In genomic region chr19:8659905-8660304, GRCh38 we compare ENCODE assay signal across 19 cellular contexts. TPM values are rescaled to one million over a fixed set of nuclear protein-coding genes. Genes with fewer than 3 reads are reported as not detected.
DNase-seq lines count a peak whose midpoint lies in the region; ATAC-seq, FAIRE-seq and TF ChIP-seq lines count a peak whose summit lies in the region.
"Had no signal": no experiment of that assay in that cellular context is flagged by ENCODE, and none has a peak within 500 bp of the region (broad histone marks: within the 10 kb centered on the region; RNA-seq: fewer than 3 reads in every experiment).

No MANE protein-coding gene starts in this region.

- H3K36me3 ChIP-seq in HepG2 (replicated peaks in 1 of 2; ENCODE audit: control insufficient read depth in 1 of 2, insufficient read depth in 2 of 2, low read length in 2 of 2) (no peaks in the 10 kb centered on the region), right lobe of liver (no peaks in the 10 kb centered on the region), K562 (ENCODE audit: control insufficient read depth, insufficient read depth, low read length) (no peaks in the 10 kb centered on the region), neuronal stem cell (replicated peaks in 1 of 2; ENCODE audit: control insufficient read depth in 2 of 2, insufficient read depth in 2 of 2, low read length in 2 of 2) (no peaks in the 10 kb centered on the region)
- H3K36me3 ChIP-seq: BLaER1 treated with 17β-estradiol and CSF1 and Interleukin-3, amounts not matched to agents 10 nM and 100 nM had no signal

- H3K79me1 ChIP-seq in neuronal stem cell (ENCODE audit: low read depth, low read length) = peaks cover 1% of the 10 kb centered on the region

- FAIRE-seq in HepG2 (lab: Jason Lieb, UNC) (no peak), K562 (lab: Jason Lieb, UNC) (no peak)
- FAIRE-seq: GM18507 had no signal

- H3K27ac ChIP-seq in HepG2 (ENCODE audit: extremely low read length, insufficient read depth, low read length) = no peak overlapping the region
- H3K27ac ChIP-seq in right lobe of liver = no peak overlapping the region
- H3K27ac ChIP-seq in K562 (ENCODE audit: extremely low read depth, low read depth, low read length) = no peak overlapping the region
- no peak overlapping the region for H3K27ac ChIP-seq in neuronal stem cell (replicated peaks; ENCODE audit: low read length)
- H3K27ac ChIP-seq: BLaER1 treated with 17β-estradiol and CSF1 and Interleukin-3, amounts not matched to agents 10 nM and 100 nM had no signal

- CTCF ChIA-PET in HepG2 (lab: Yijun Ruan, JAX; ENCODE audit: low intra/inter-chr PET ratio, low total read pairs) = no interaction called here
- CTCF ChIA-PET in K562 (lab: Yijun Ruan, JAX; ENCODE audit: low intra/inter-chr PET ratio) = no interaction called here

- 22% methylated on average over 6 of the region's 7 CpGs for WGBS in HepG2 (ENCODE audit: low lambda C conversion rate)
- WGBS in right lobe of liver (ENCODE audit: insufficient coverage, low coverage, low lambda C conversion rate, missing lambda C conversion rate) = no CpG with 5 or more reads among the region's 7 CpGs
- 14% methylated on average over 7 of the region's 7 CpGs for WGBS in K562 (ENCODE audit: insufficient coverage, low coverage, missing lambda C conversion rate)
- WGBS in neuronal stem cell (ENCODE audit: extremely low coverage in 2 of 2, insufficient read length in 2 of 2, insufficient replicate concordance in 1 of 2), 2 donors = no CpG with 5 or more reads among the region's 7 CpGs

- H3K9ac ChIP-seq in HepG2 (ENCODE audit: insufficient read depth, low read depth, low read length) (no peak overlapping the region), K562 (ENCODE audit: insufficient read depth in 1 of 2, low read depth in 2 of 2, low read length in 2 of 2) (no peak overlapping the region), neuronal stem cell (ENCODE audit: low read depth, low read length, poor library complexity) (peak overlapping the region; percentile 74)
- H3K9ac ChIP-seq: BLaER1 treated with 17β-estradiol and CSF1 and Interleukin-3, amounts not matched to agents 10 nM and 100 nM had no signal

- H3K4me3 ChIP-seq in HepG2 (replicated peaks in 1 of 3; ENCODE audit: insufficient read depth in 1 of 3, low read depth in 2 of 3, low read length in 3 of 3) = no peak overlapping the region
- H3K4me3 ChIP-seq in right lobe of liver = no peak overlapping the region
- H3K4me3 ChIP-seq in K562 = no peak overlapping the region
- H3K4me3 ChIP-seq in neuronal stem cell (ENCODE audit: low read length in 2 of 2) = no peak overlapping the region
- H3K4me3 ChIP-seq: BLaER1 treated with 17β-estradiol and CSF1 and Interleukin-3, amounts not matched to agents 10 nM and 100 nM; GM23338 had no signal

- TF ChIP-seq EP300 in HepG2 (IDR thresholded peaks at IDR 0.05; ENCODE audit: low read depth in 2 of 2, low read length in 2 of 2) = no peak
- TF ChIP-seq EP300 in HepG2 (CRISPR knock-in tag; IDR thresholded peaks at IDR 0.05; ENCODE audit: borderline replicate concordance) = no peak
- TF ChIP-seq EP300 in K562 (IDR thresholded peaks at IDR 0.05; ENCODE audit: low read length) = no peak

- H3K18ac ChIP-seq in neuronal stem cell (ENCODE audit: low read length) = peak overlapping the region; percentile 35

- H2BK12ac ChIP-seq in neuronal stem cell (ENCODE audit: low read length) = no peak overlapping the region

- DNase-seq in HepG2 (ENCODE audit: low spot score) (no peak), right lobe of liver (no peak), K562 (ENCODE audit: extremely low read depth in 1 of 4, low spot score in 3 of 4) (no peak), neuronal stem cell (ENCODE audit: low spot score) (no peak), GDM1 (lab: John Stamatoyannopoulos, UW) (no peak), hepatic stellate cell (ENCODE audit: low spot score) (no peak), CD1c-positive myeloid dendritic cell (ENCODE audit: extremely low spot score) (no peak)
- DNase-seq: 8988T; AML-193; Caco-2; CD8-positive, alpha-beta memory T cell; DND-41; GF-D8; H9; Karpas-422 had no signal

- TF ChIP-seq RAD21 in HepG2 (CRISPR knock-in tag; IDR thresholded peaks at IDR 0.05) = no peak
- no peak for TF ChIP-seq RAD21 in K562 (CRISPR knock-in tag; conservative IDR thresholded peaks at IDR 0.05 in 1 of 2, IDR thresholded peaks at IDR 0.05 in 1 of 2)

- peaks cover 0 to 37% of the 10 kb centered on the region in 2 experiments; a peak in 4 of 5 replicates for H3K27me3 ChIP-seq in HepG2 (ENCODE audit: control insufficient read depth in 1 of 2, insufficient read depth in 2 of 2, low read length in 2 of 2)
- no peaks in the 10 kb centered on the region for H3K27me3 ChIP-seq in right lobe of liver
- H3K27me3 ChIP-seq in K562 (ENCODE audit: control insufficient read depth in 2 of 2, insufficient read depth in 2 of 2, low read length in 2 of 2) = peaks cover 0 to 25% of the 10 kb centered on the region in 2 experiments; a peak in 3 of 5 replicates
- peaks cover 0 to 14% (median 2%) of the 10 kb centered on the region in 3 experiments for H3K27me3 ChIP-seq in neuronal stem cell (ENCODE audit: control insufficient read depth in 3 of 3, insufficient read depth in 3 of 3, low read depth in 1 of 3, low read length in 3 of 3)

- no peak overlapping the region for H2BK5ac ChIP-seq in neuronal stem cell (ENCODE audit: low read length)

- H4K20me1 ChIP-seq in HepG2 (ENCODE audit: insufficient read depth, low read length) (no peaks in the 10 kb centered on the region), K562 (replicated peaks; ENCODE audit: control insufficient read depth, insufficient read depth, low read length) (no peaks in the 10 kb centered on the region)
- H4K20me1 ChIP-seq: BLaER1 treated with 17β-estradiol and CSF1 and Interleukin-3, amounts not matched to agents 10 nM and 100 nM had no signal

- POLR2A ChIA-PET in HepG2 (lab: Yijun Ruan, JAX) = no interaction called here
- POLR2A ChIA-PET in K562 (lab: Yijun Ruan, JAX) = interaction anchor here (0.6 kb wide), 1 partner anchor 42 kb away, joined by 3 read pairs; no protein-coding TSS in a partner anchor

- intact Hi-C loops in HepG2 (cut with micrococcal nuclease; ENCODE audit: unreplicated experiment) = no loop called here
- intact Hi-C loops in right lobe of liver (cut with DNase I) = no loop called here
- intact Hi-C loops in K562 (cut with micrococcal nuclease) = no loop called here

- H2BK15ac ChIP-seq in neuronal stem cell (ENCODE audit: low read length) = no peak overlapping the region

- H3K4me2 ChIP-seq in HepG2 (ENCODE audit: low read depth, low read length) (no peak overlapping the region), K562 (ENCODE audit: insufficient read depth, low read length) (no peak overlapping the region), neuronal stem cell (ENCODE audit: insufficient read depth, low read length, poor library complexity, severe bottlenecking) (no peak overlapping the region)
- H3K4me2 ChIP-seq: GM23338 had no signal

- H4K8ac ChIP-seq in neuronal stem cell (ENCODE audit: low read depth, low read length) = no peak overlapping the region

- H3K79me2 ChIP-seq in HepG2 (ENCODE audit: insufficient read depth, low read length) (no peaks in the 10 kb centered on the region), K562 (ENCODE audit: control insufficient read depth, insufficient read depth, low read length) (no peaks in the 10 kb centered on the region)

- no peak overlapping the region for H4K91ac ChIP-seq in neuronal stem cell (ENCODE audit: low read depth, low read length, poor library complexity)

- H3K9me3 ChIP-seq in HepG2 (ENCODE audit: low read length) (no peaks in the 10 kb centered on the region), right lobe of liver (no peaks in the 10 kb centered on the region), K562 (replicated peaks; ENCODE audit: control insufficient read depth, insufficient read depth, low read depth, low read length) (no peaks in the 10 kb centered on the region), neuronal stem cell (replicated peaks in 1 of 2; ENCODE audit: control insufficient read depth in 2 of 2, insufficient read depth in 1 of 2, low read depth in 1 of 2, low read length in 2 of 2) (peaks cover 0 to 1% of the 10 kb centered on the region in 2 donors)
- H3K9me3 ChIP-seq: BLaER1 treated with 17β-estradiol and CSF1 and Interleukin-3, amounts not matched to agents 10 nM and 100 nM; Caco-2 had no signal

- no peaks in the 10 kb centered on the region for H3K9me1 ChIP-seq in K562 (ENCODE audit: control insufficient read depth, insufficient read depth, low read length)

- H3K4ac ChIP-seq in neuronal stem cell (ENCODE audit: low read length) = no peak overlapping the region

- no peak overlapping the region for H2BK120ac ChIP-seq in neuronal stem cell (ENCODE audit: low read depth, low read length)

- H2AFZ ChIP-seq in HepG2 (ENCODE audit: low read length) = no peak overlapping the region
- H2AFZ ChIP-seq in K562 (ENCODE audit: low read depth, low read length) = no peak overlapping the region
- no peak overlapping the region for H2AFZ ChIP-seq in neuronal stem cell (ENCODE audit: low read length)
- H2AFZ ChIP-seq: GM23338 had no signal

- ATAC-seq in HepG2 = no peak
- no peak for ATAC-seq in right lobe of liver
- no peak for ATAC-seq in K562
- ATAC-seq: GM23338 had no signal

- TF ChIP-seq CTCF in HepG2 (CRISPR knock-in tag; IDR thresholded peaks at IDR 0.05) (no peak), right lobe of liver (IDR thresholded peaks at IDR 0.05) (no peak), K562 (IDR thresholded peaks at IDR 0.05 in 2 of 3, conservative IDR thresholded peaks at IDR 0.05 in 1 of 3; ENCODE audit: insufficient read depth in 2 of 3, low read depth in 1 of 3, low read length in 3 of 3) (no peak)

- TF ChIP-seq POLR2A in HepG2 (IDR thresholded peaks at IDR 0.05; ENCODE audit: insufficient read depth in 1 of 2, low read depth in 2 of 2, low read length in 2 of 2) (no peak), right lobe of liver (IDR thresholded peaks at IDR 0.05) (no peak), K562 (conservative IDR thresholded peaks at IDR 0.05) (no peak)

- no peak overlapping the region for H3K23ac ChIP-seq in neuronal stem cell (ENCODE audit: low read depth, low read length, poor library complexity)

- H2AK5ac ChIP-seq in neuronal stem cell (ENCODE audit: low read depth, low read length) = peak overlapping the region; percentile 89

- BruUV-seq in HepG2 (replicated peaks; lab: Mats Ljungman, UMichigan) = no TSS peak
- BruUV-seq in K562 (replicated peaks; lab: Mats Ljungman, UMichigan) = no TSS peak

- H3K14ac ChIP-seq in neuronal stem cell (ENCODE audit: low read length) = no peak overlapping the region

- in situ Hi-C loops in HepG2 (cut with HindIII; ENCODE audit: extremely low pct_ligation_motif_present, low pct_unique_long_range_greater_than_20kb) (loop anchor here (5.0 to 25.0 kb wide), 2 partner anchors 32 to 427 kb away; partner anchors contain the start of gene OR1M1), K562 (cut with MboI) (loop anchor here (5.0 kb wide), 1 partner anchor 32 kb away; no protein-coding TSS in a partner anchor)

- H3K4me1 ChIP-seq in HepG2 (ENCODE audit: insufficient read depth, low read length) (0 out of 2 replicates have a peak, but pooled peaks cover 1% of the 10 kb centered on the region), right lobe of liver (no peaks in the 10 kb centered on the region), K562 (replicated peaks in 1 of 2; ENCODE audit: control insufficient read depth in 2 of 2, insufficient read depth in 2 of 2, low read length in 2 of 2) (peaks cover 0 to 6% of the 10 kb centered on the region in 2 experiments; a peak in 3 of 5 replicates), neuronal stem cell (ENCODE audit: control insufficient read depth in 2 of 2, insufficient read depth in 1 of 2, low read depth in 1 of 2, low read length in 2 of 2) (no peaks in the 10 kb centered on the region)
- H3K4me1 ChIP-seq: Caco-2 had no signal

RNA-seq across cellular contexts. Expression of gene NFILZ, which starts 29.5 kb away (rescaled TPM):
- total RNA-seq in HepG2 (2016; rRNA removed; fragmentation: Illumina TruSeq; extraction: Trizol) (not detected in 2 replicates), right lobe of liver (not detected), K562 (2014; rRNA removed) (not detected in 2 replicates), K562 (2014; rRNA removed; fragmentation: Illumina TruSeq; extraction: Trizol) (not detected in 2 replicates), K562 (2015; rRNA removed; fragmentation: Illumina TruSeq; extraction: Trizol) (not detected in 2 replicates), K562 (2021) (not detected in 2 replicates)
- not detected in 2 replicates for total RNA-seq in HepG2 (2016; cell fraction: cytosol; rRNA removed; fragmentation: Illumina TruSeq; extraction: Trizol; ENCODE audit: low read depth)
- not detected in 2 replicates for total RNA-seq in HepG2 (2016; cell fraction: insoluble cytoplasmic fraction; rRNA removed; fragmentation: Illumina TruSeq; extraction: Trizol)
- total RNA-seq in HepG2 (2016; cell fraction: membrane; rRNA removed; fragmentation: Illumina TruSeq; extraction: Trizol) = not detected in 2 replicates
- total RNA-seq in HepG2 (2016; cell fraction: nucleus; rRNA removed; fragmentation: Illumina TruSeq; extraction: Trizol) = not detected in 2 replicates
- polyA plus RNA-seq in HepG2 (2011; rRNA removed) (not detected in 2 replicates), K562 (2011; rRNA removed) (not detected in 2 replicates), K562 (2014; fragmentation: Illumina TruSeq; extraction: Trizol) (not detected in 2 replicates), K562 (2014; fragmentation: Nextera tagmentation; extraction: Ambion mirVana) (not detected), K562 (2014; rRNA removed) (not detected in 2 replicates)
- not detected in 2 replicates for polyA plus RNA-seq in HepG2 (2011; cell fraction: cytosol; rRNA removed)
- polyA plus RNA-seq in HepG2 (2011; cell fraction: nucleus; rRNA removed) = not detected in 2 replicates
- polyA plus RNA-seq in HepG2 (2012) = not detected in 2 replicates
- not detected in 2 replicates for polyA plus RNA-seq in HepG2 (2016; cell fraction: cytosol; fragmentation: Illumina TruSeq; extraction: Trizol; ENCODE audit: low read depth)
- polyA plus RNA-seq in HepG2 (2016; cell fraction: insoluble cytoplasmic fraction; fragmentation: Illumina TruSeq; extraction: Trizol; ENCODE audit: low read depth) = not detected in 2 replicates
- polyA plus RNA-seq in HepG2 (2016; cell fraction: membrane; fragmentation: Illumina TruSeq; extraction: Trizol; ENCODE audit: low read depth) = not detected in 2 replicates
- polyA plus RNA-seq in HepG2 (2016; cell fraction: nucleus; fragmentation: Illumina TruSeq; extraction: Trizol; ENCODE audit: insufficient read depth, low read depth) = not detected in 2 replicates
- polyA minus RNA-seq in HepG2 (2011; rRNA and poly(A)+ RNA removed; ENCODE audit: low replicate concordance) = not detected in 2 replicates
- polyA minus RNA-seq in HepG2 (2011; cell fraction: cytosol; rRNA and poly(A)+ RNA removed) = not detected in 2 replicates
- polyA minus RNA-seq in HepG2 (2011; cell fraction: nucleus; rRNA and poly(A)+ RNA removed) = not detected in 2 replicates
- not detected in 2 replicates for total RNA-seq in K562 (2011; cell fraction: chromatin; rRNA removed; ENCODE audit: low replicate concordance)
- not detected in 2 replicates for total RNA-seq in K562 (2011; cell fraction: nucleolus; rRNA removed)
- total RNA-seq in K562 (2011; cell fraction: nucleoplasm; rRNA removed) = not detected in 2 replicates
- not detected in 2 replicates for polyA plus RNA-seq in K562 (2011; cell fraction: cytosol; rRNA removed)
- polyA plus RNA-seq in K562 (2011; cell fraction: nucleus; rRNA removed) = not detected in 2 replicates
- polyA plus RNA-seq in K562 (2012) = not detected in 2 replicates
- not detected in 2 replicates for polyA minus RNA-seq in K562 (2011; rRNA and poly(A)+ RNA removed)
- polyA minus RNA-seq in K562 (2011; cell fraction: cytosol; rRNA and poly(A)+ RNA removed) = not detected in 2 replicates
- polyA minus RNA-seq in K562 (2011; cell fraction: nucleus; rRNA and poly(A)+ RNA removed) = not detected in 2 replicates
- not detected for polyA plus RNA-seq in neuronal stem cell (2013, experiment 1 of 2)
- not detected for polyA plus RNA-seq in neuronal stem cell (2013, experiment 2 of 2)
- total RNA-seq: Caco-2; CD8-positive, alpha-beta memory T cell; GM23338; H9; HT-29 had no signal
- polyA plus RNA-seq: CD8-positive, alpha-beta memory T cell; GM23338 had no signal

RNA-seq across cellular contexts. Expression of gene ACTL9, which starts 38.7 kb away (rescaled TPM):
- not detected in 2 replicates for total RNA-seq in HepG2 (2016; rRNA removed; fragmentation: Illumina TruSeq; extraction: Trizol)
- total RNA-seq in HepG2 (2016; cell fraction: cytosol; rRNA removed; fragmentation: Illumina TruSeq; extraction: Trizol; ENCODE audit: low read depth) = not detected in 2 replicates
- not detected in 2 replicates for total RNA-seq in HepG2 (2016; cell fraction: insoluble cytoplasmic fraction; rRNA removed; fragmentation: Illumina TruSeq; extraction: Trizol)
- not detected in 2 replicates for total RNA-seq in HepG2 (2016; cell fraction: membrane; rRNA removed; fragmentation: Illumina TruSeq; extraction: Trizol)
- total RNA-seq in HepG2 (2016; cell fraction: nucleus; rRNA removed; fragmentation: Illumina TruSeq; extraction: Trizol) = not detected in 2 replicates
- not detected in 2 replicates for polyA plus RNA-seq in HepG2 (2011; rRNA removed)
- polyA plus RNA-seq in HepG2 (2011; cell fraction: cytosol; rRNA removed) = not detected in 2 replicates
- not detected in 2 replicates for polyA plus RNA-seq in HepG2 (2011; cell fraction: nucleus; rRNA removed)
- polyA plus RNA-seq in HepG2 (2012) = not detected in 2 replicates
- polyA plus RNA-seq in HepG2 (2016; cell fraction: cytosol; fragmentation: Illumina TruSeq; extraction: Trizol; ENCODE audit: low read depth) = not detected in 2 replicates
- polyA plus RNA-seq in HepG2 (2016; cell fraction: insoluble cytoplasmic fraction; fragmentation: Illumina TruSeq; extraction: Trizol; ENCODE audit: low read depth) = not detected in 2 replicates
- polyA plus RNA-seq in HepG2 (2016; cell fraction: membrane; fragmentation: Illumina TruSeq; extraction: Trizol; ENCODE audit: low read depth) = not detected in 2 replicates
- not detected in 2 replicates for polyA plus RNA-seq in HepG2 (2016; cell fraction: nucleus; fragmentation: Illumina TruSeq; extraction: Trizol; ENCODE audit: insufficient read depth, low read depth)
- polyA minus RNA-seq in HepG2 (2011; rRNA and poly(A)+ RNA removed; ENCODE audit: low replicate concordance) = not detected in 2 replicates
- not detected in 2 replicates for polyA minus RNA-seq in HepG2 (2011; cell fraction: cytosol; rRNA and poly(A)+ RNA removed)
- polyA minus RNA-seq in HepG2 (2011; cell fraction: nucleus; rRNA and poly(A)+ RNA removed) = not detected in 2 replicates
- not detected for total RNA-seq in right lobe of liver
- total RNA-seq in K562 (2011; cell fraction: chromatin; rRNA removed; ENCODE audit: low replicate concordance) = not detected in 2 replicates
- total RNA-seq in K562 (2011; cell fraction: nucleolus; rRNA removed) = not detected in 2 replicates
- total RNA-seq in K562 (2011; cell fraction: nucleoplasm; rRNA removed) = not detected in 2 replicates
- total RNA-seq in K562 (2014; rRNA removed) = not detected in 2 replicates
- total RNA-seq in K562 (2014; rRNA removed; fragmentation: Illumina TruSeq; extraction: Trizol) = not detected in 2 replicates
- total RNA-seq in K562 (2015; rRNA removed; fragmentation: Illumina TruSeq; extraction: Trizol) = not detected in 2 replicates
- total RNA-seq in K562 (2021) = not detected in 2 replicates
- polyA plus RNA-seq in K562 (2011; rRNA removed) = not detected in 2 replicates
- not detected in 2 replicates for polyA plus RNA-seq in K562 (2011; cell fraction: cytosol; rRNA removed)
- not detected in 2 replicates for polyA plus RNA-seq in K562 (2011; cell fraction: nucleus; rRNA removed)
- polyA plus RNA-seq in K562 (2012) = 0.33 and 0.72 TPM in 2 replicates
- not detected in 2 replicates for polyA plus RNA-seq in K562 (2014; fragmentation: Illumina TruSeq; extraction: Trizol)
- not detected for polyA plus RNA-seq in K562 (2014; fragmentation: Nextera tagmentation; extraction: Ambion mirVana)
- not detected in 2 replicates for polyA plus RNA-seq in K562 (2014; rRNA removed)
- not detected in 2 replicates for polyA minus RNA-seq in K562 (2011; rRNA and poly(A)+ RNA removed)
- not detected in 2 replicates for polyA minus RNA-seq in K562 (2011; cell fraction: cytosol; rRNA and poly(A)+ RNA removed)
- polyA minus RNA-seq in K562 (2011; cell fraction: nucleus; rRNA and poly(A)+ RNA removed) = not detected in 2 replicates
- polyA plus RNA-seq in neuronal stem cell (2013, experiment 1 of 2) = not detected
- polyA plus RNA-seq in neuronal stem cell (2013, experiment 2 of 2) = not detected
- total RNA-seq: Caco-2; CD8-positive, alpha-beta memory T cell; GM23338; H9; HT-29 had no signal
- polyA plus RNA-seq: CD8-positive, alpha-beta memory T cell; GM23338 had no signal

RNA-seq across cellular contexts. Expression of gene ADAMTS10, which starts 49.4 kb away (rescaled TPM):
- 0.49 TPM in 1 of 2 replicates, not detected in the other for total RNA-seq in HepG2 (2016; rRNA removed; fragmentation: Illumina TruSeq; extraction: Trizol)
- total RNA-seq in HepG2 (2016; cell fraction: cytosol; rRNA removed; fragmentation: Illumina TruSeq; extraction: Trizol; ENCODE audit: low read depth) = not detected in 2 replicates
- total RNA-seq in HepG2 (2016; cell fraction: insoluble cytoplasmic fraction; rRNA removed; fragmentation: Illumina TruSeq; extraction: Trizol) = 0.24 TPM in 1 of 2 replicates, not detected in the other
- not detected in 2 replicates for total RNA-seq in HepG2 (2016; cell fraction: membrane; rRNA removed; fragmentation: Illumina TruSeq; extraction: Trizol)
- total RNA-seq in HepG2 (2016; cell fraction: nucleus; rRNA removed; fragmentation: Illumina TruSeq; extraction: Trizol) = 1.2 TPM in 1 of 2 replicates, not detected in the other
- polyA plus RNA-seq in HepG2 (2011; rRNA removed) = 1.7 and 3.0 TPM in 2 replicates
- 0.46 and 0.68 TPM in 2 replicates for polyA plus RNA-seq in HepG2 (2011; cell fraction: cytosol; rRNA removed)
- polyA plus RNA-seq in HepG2 (2011; cell fraction: nucleus; rRNA removed) = 33.0 and 37.3 TPM in 2 replicates
- polyA plus RNA-seq in HepG2 (2012) = 2.1 and 3.0 TPM in 2 replicates
- not detected in 2 replicates for polyA plus RNA-seq in HepG2 (2016; cell fraction: cytosol; fragmentation: Illumina TruSeq; extraction: Trizol; ENCODE audit: low read depth)
- not detected in 2 replicates for polyA plus RNA-seq in HepG2 (2016; cell fraction: insoluble cytoplasmic fraction; fragmentation: Illumina TruSeq; extraction: Trizol; ENCODE audit: low read depth)
- not detected in 2 replicates for polyA plus RNA-seq in HepG2 (2016; cell fraction: membrane; fragmentation: Illumina TruSeq; extraction: Trizol; ENCODE audit: low read depth)
- 0.67 and 1.2 TPM in 2 replicates for polyA plus RNA-seq in HepG2 (2016; cell fraction: nucleus; fragmentation: Illumina TruSeq; extraction: Trizol; ENCODE audit: insufficient read depth, low read depth)
- polyA minus RNA-seq in HepG2 (2011; rRNA and poly(A)+ RNA removed; ENCODE audit: low replicate concordance) = 1.9 and 2.8 TPM in 2 replicates
- 0.79 TPM in 1 of 2 replicates, not detected in the other for polyA minus RNA-seq in HepG2 (2011; cell fraction: cytosol; rRNA and poly(A)+ RNA removed)
- 7.1 and 8.1 TPM in 2 replicates for polyA minus RNA-seq in HepG2 (2011; cell fraction: nucleus; rRNA and poly(A)+ RNA removed)
- 10 to 100 TPM in 3 of 6 experiments, 1 to 10 TPM in 3; 5.0 to 12.2 (median 9.3) TPM for total RNA-seq in right lobe of liver
- total RNA-seq in K562 (2011; cell fraction: chromatin; rRNA removed; ENCODE audit: low replicate concordance) = 2.3 and 5.9 TPM in 2 replicates
- total RNA-seq in K562 (2011; cell fraction: nucleolus; rRNA removed) = 2.6 and 5.5 TPM in 2 replicates
- total RNA-seq in K562 (2011; cell fraction: nucleoplasm; rRNA removed) = 2.8 and 3.6 TPM in 2 replicates
- total RNA-seq in K562 (2014; rRNA removed) = 0.33 and 0.41 TPM in 2 replicates
- not detected in 2 replicates for total RNA-seq in K562 (2014; rRNA removed; fragmentation: Illumina TruSeq; extraction: Trizol)
- total RNA-seq in K562 (2015; rRNA removed; fragmentation: Illumina TruSeq; extraction: Trizol) = 0.30 and 0.33 TPM in 2 replicates
- 0.29 and 1.2 TPM in 2 replicates for total RNA-seq in K562 (2021)
- 0.28 and 0.57 TPM in 2 replicates for polyA plus RNA-seq in K562 (2011; rRNA removed)
- polyA plus RNA-seq in K562 (2011; cell fraction: cytosol; rRNA removed) = 0.72 and 1.2 TPM in 2 replicates
- polyA plus RNA-seq in K562 (2011; cell fraction: nucleus; rRNA removed) = 3.7 and 14.1 TPM in 2 replicates
- polyA plus RNA-seq in K562 (2012) = 0.76 and 1.1 TPM in 2 replicates
- polyA plus RNA-seq in K562 (2014; fragmentation: Illumina TruSeq; extraction: Trizol) = 0.30 TPM in 1 of 2 replicates, not detected in the other
- not detected for polyA plus RNA-seq in K562 (2014; fragmentation: Nextera tagmentation; extraction: Ambion mirVana)
- 0.84 and 1.8 TPM in 2 replicates for polyA plus RNA-seq in K562 (2014; rRNA removed)
- 0.30 and 0.53 TPM in 2 replicates for polyA minus RNA-seq in K562 (2011; rRNA and poly(A)+ RNA removed)
- 1.4 TPM in 1 of 2 replicates, not detected in the other for polyA minus RNA-seq in K562 (2011; cell fraction: cytosol; rRNA and poly(A)+ RNA removed)
- 1.8 and 6.3 TPM in 2 replicates for polyA minus RNA-seq in K562 (2011; cell fraction: nucleus; rRNA and poly(A)+ RNA removed)
- 5.3 TPM for polyA plus RNA-seq in neuronal stem cell (2013, experiment 1 of 2)
- polyA plus RNA-seq in neuronal stem cell (2013, experiment 2 of 2) = 4.6 TPM
- total RNA-seq: HT-29 had no signal

Comparison
In these comparisons a context has a peak if more than half of its experiments do, and no peak if none do; other contexts are left out.
1. Of the 241 proteins assayed by ChIP-seq in both HepG2 and K562: peak only in HepG2: none; only in K562: ZFP36; in both: none; in neither: 240.